1 cellular context compared by ENCODE assay signal in genomic region chr2:9309147-9309546, GRCh38.
TF ChIP-seq lines count a peak whose summit lies in the region.

No MANE protein-coding gene starts in this region.

TF ChIP-seq in K562, 482 proteins besides CTCF, POLR2A, EP300 and RAD21:
- TF ChIP-seq CBX1 (IDR thresholded peaks at IDR 0.05; ENCODE audit: low read depth) (no peak), IFI16 (CRISPR knock-in tag; IDR thresholded peaks at IDR 0.05) (no peak), HOXB6 (CRISPR knock-in tag; IDR thresholded peaks at IDR 0.05; ENCODE audit: borderline replicate concordance) (no peak), C11orf30 (IDR thresholded peaks at IDR 0.05; ENCODE audit: low read depth) (peak; percentile 26; the same call in 1 of the 2 replicates), MAFG (tag; conservative IDR thresholded peaks at IDR 0.05) (peak; percentile 52), CEBPB (tag; IDR thresholded peaks at IDR 0.05) (peak; percentile 17; the same call in 1 of the 2 replicates), NRF1 (conservative IDR thresholded peaks at IDR 0.05 in 1 of 2, IDR thresholded peaks at IDR 0.05 in 1 of 2) (peak; percentile 35 to 48; a peak in 3 of 4 replicates), ATF3 (IDR thresholded peaks at IDR 0.05) (peak; percentile 67; the same call in 1 of the 2 replicates), ATF3 (CRISPR knock-in tag; conservative IDR thresholded peaks at IDR 0.05) (no peak), ZNF174 (CRISPR knock-in tag; IDR thresholded peaks at IDR 0.05) (no peak), NFE2 (IDR thresholded peaks at IDR 0.05; ENCODE audit: low read depth) (peak; percentile 53)
TF ChIP-seq in K562: peak in this region for 6.
